In genomic region chr4:85598936-85599335, GRCh38 we compare ENCODE assay signal across 23 cellular contexts.
"Had no signal": no experiment of that assay in that cellular context is flagged by ENCODE, and none has a peak within 500 bp of the region (broad histone marks: within the 10 kb centered on the region; RNA-seq: fewer than 3 reads in every experiment).

No MANE protein-coding gene starts in this region.

- H3K4me3 ChIP-seq: cardiac muscle cell, esophagus muscularis mucosa, gastroesophageal sphincter, heart left ventricle, left ventricle myocardium inferior, mucosa of descending colon, prostate gland, right atrium auricular region, thyroid gland had no signal

- H3K27ac ChIP-seq: cardiac muscle cell, esophagus muscularis mucosa, gastroesophageal sphincter, heart left ventricle, left ventricle myocardium inferior, prostate gland, right atrium auricular region, thyroid gland had no signal

- H3K4me1 ChIP-seq: gastroesophageal sphincter, prostate gland, thyroid gland had no signal

- DNase-seq: activated CD4-positive, alpha-beta T cell treated with anti-CD3 and anti-CD28 coated beads, Interleukin-2, amount 10 ng/mL, durations not matched to agents 7 days and 5 days; activated CD8-positive, alpha-beta T cell treated with anti-CD3 and anti-CD28 coated beads, Interleukin-2, amount 10 ng/mL, durations not matched to agents 7 days and 5 days; activated naive CD4-positive, alpha-beta T cell treated with Interleukin-2 at 50 U/mL for 16 hours; activated naive CD8-positive, alpha-beta T cell treated with anti-CD3 and anti-CD28 coated beads, Interleukin-2, amount 10 ng/mL, durations not matched to agents 7 days and 5 days; activated T-cell treated with anti-CD3 and anti-CD28 coated beads, Interleukin-2, amount 50 U/mL, for 24 hours; amygdala; dermis blood vessel endothelial cell; effector memory CD4-positive, alpha-beta T cell; heart left ventricle; left ventricle myocardium inferior; mammary epithelial cell; mucosa of descending colon; naive B cell; stimulated activated CD4-positive, alpha-beta T cell treated with anti-CD3 and anti-CD28 coated beads, Interleukin-12 subunit alpha, Interleukin-12 subunit beta, amount 100 ng/mL, for 4 hours; stimulated activated CD4-positive, alpha-beta T cell treated with anti-CD3 and anti-CD28 coated beads, Interleukin-1b, Interleukin-23, amount 100 ng/mL, for 48 hours; stimulated activated CD8-positive, alpha-beta memory T cell treated with anti-CD3 and anti-CD28 coated beads, Interleukin-4, amount 100 ng/mL, for 48 hours; stimulated activated naive CD4-positive, alpha-beta T cell; thyroid gland had no signal

- H3K9me3 ChIP-seq: esophagus muscularis mucosa, gastroesophageal sphincter, heart left ventricle, left ventricle myocardium inferior, mucosa of descending colon, prostate gland, right atrium auricular region, thyroid gland had no signal

- H3K27me3 ChIP-seq: cardiac muscle cell, esophagus muscularis mucosa, gastroesophageal sphincter, heart left ventricle, right atrium auricular region, thyroid gland had no signal

- ATAC-seq: activated CD8-positive, alpha-beta T cell treated with anti-CD3 and anti-CD28 coated beads, Interleukin-2, amount 10 ng/mL, durations not matched to agents 7 days and 5 days; gastroesophageal sphincter; mucosa of descending colon had no signal

- H3K36me3 ChIP-seq: cardiac muscle cell, esophagus muscularis mucosa, gastroesophageal sphincter, heart left ventricle, left ventricle myocardium inferior, prostate gland, right atrium auricular region, thyroid gland had no signal
